11 cellular contexts compared by ENCODE assay signal in the genomic region with DNA sequence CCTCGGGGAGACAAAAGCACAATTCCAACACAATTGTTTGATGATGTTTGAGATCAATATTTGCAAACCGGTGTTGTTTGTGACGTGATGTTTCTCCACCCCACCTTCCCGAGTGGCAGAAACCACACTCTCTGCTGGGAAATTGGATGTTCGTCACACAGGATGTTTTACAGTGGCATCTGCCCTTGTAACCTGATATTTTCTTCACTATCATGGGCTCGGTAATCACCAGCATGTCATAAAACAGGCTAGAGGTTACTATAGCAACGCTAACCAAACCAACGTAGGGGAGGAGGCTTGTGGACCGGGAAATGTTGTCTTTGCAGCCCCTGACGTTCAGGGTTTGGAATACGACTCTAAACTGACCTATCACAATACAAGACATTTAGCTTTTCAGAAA.
DNase-seq lines count a peak whose midpoint lies in the region; ATAC-seq, FAIRE-seq and TF ChIP-seq lines count a peak whose summit lies in the region.
"Had no signal": no experiment of that assay in that cellular context is flagged by ENCODE, and none has a peak within 500 bp of the region (broad histone marks: within the 10 kb centered on the region; RNA-seq: fewer than 3 reads in every experiment).

No MANE protein-coding gene starts in this region.

- no peak overlapping the region for H3K9ac ChIP-seq in colonic mucosa (ENCODE audit: low read depth in 2 of 2, low read length in 2 of 2)

- H3K36me3 ChIP-seq in colonic mucosa, result no peaks in the 10 kb centered on the region
- H3K36me3 ChIP-seq: heart right ventricle had no signal

- TF ChIP-seq CTCF in colonic mucosa (IDR thresholded peaks at IDR 0.05) (no peak), progenitor cell of endocrine pancreas (IDR thresholded peaks at IDR 0.05; ENCODE audit: unreplicated experiment) (no peak), D721Med (IDR thresholded peaks at IDR 0.05; ENCODE audit: insufficient read depth, missing control alignments) (no peak)

- peak overlapping the region; percentile 47 for H3K4me3 Mint-ChIP-seq in progenitor cell of endocrine pancreas (ENCODE audit: low read depth)
- no peak overlapping the region for H3K4me3 Mint-ChIP-seq in stimulated activated memory B cell treated with anti-CD40 and anti-IgM and Interleukin-4, amounts not matched to agents 10 μg/mL and 1 μg/mL and 100 μg/mL, for 72 hours
- no peak overlapping the region for H3K4me3 Mint-ChIP-seq in activated T-helper 1 cell treated with anti-CD3 and anti-CD28 coated beads, Interleukin-12 subunit alpha, Interleukin-12 subunit beta, Interleukin-2, Interleukin-4 antibody, amounts not matched to agents 30 ng/mL and 10 ng/mL and 1 ng/mL, durations not matched to agents 14 hours and 24 hours and 36 hours

- H3K4me1 Mint-ChIP-seq in progenitor cell of endocrine pancreas (ENCODE audit: low read depth), result peaks cover 10% of the 10 kb centered on the region
- H3K4me1 Mint-ChIP-seq in stimulated activated memory B cell treated with anti-CD40 and anti-IgM and Interleukin-4, amounts not matched to agents 10 μg/mL and 1 μg/mL and 100 μg/mL, for 72 hours, result no peaks in the 10 kb centered on the region
- no peaks in the 10 kb centered on the region for H3K4me1 Mint-ChIP-seq in activated T-helper 1 cell treated with anti-CD3 and anti-CD28 coated beads, Interleukin-12 subunit alpha, Interleukin-12 subunit beta, Interleukin-2, Interleukin-4 antibody, amounts not matched to agents 30 ng/mL and 10 ng/mL and 1 ng/mL, durations not matched to agents 14 hours and 24 hours and 36 hours (ENCODE audit: low read depth)

- no peak overlapping the region for H3K4me3 ChIP-seq in colonic mucosa
- H3K4me3 ChIP-seq: heart right ventricle had no signal

- H3K27ac Mint-ChIP-seq in progenitor cell of endocrine pancreas, result no peak overlapping the region
- H3K27ac Mint-ChIP-seq in stimulated activated memory B cell treated with anti-CD40 and anti-IgM and Interleukin-4, amounts not matched to agents 10 μg/mL and 1 μg/mL and 100 μg/mL, for 72 hours, result no peak overlapping the region
- H3K27ac Mint-ChIP-seq in activated T-helper 1 cell treated with anti-CD3 and anti-CD28 coated beads, Interleukin-12 subunit alpha, Interleukin-12 subunit beta, Interleukin-2, Interleukin-4 antibody, amounts not matched to agents 30 ng/mL and 10 ng/mL and 1 ng/mL, durations not matched to agents 14 hours and 24 hours and 36 hours, result no peak overlapping the region

- no peak for FAIRE-seq in D721Med (lab: Jason Lieb, UNC)

- H3K36me3 Mint-ChIP-seq in progenitor cell of endocrine pancreas (ENCODE audit: insufficient read depth), result no peaks in the 10 kb centered on the region
- no peaks in the 10 kb centered on the region for H3K36me3 Mint-ChIP-seq in stimulated activated memory B cell treated with anti-CD40 and anti-IgM and Interleukin-4, amounts not matched to agents 10 μg/mL and 1 μg/mL and 100 μg/mL, for 72 hours
- H3K36me3 Mint-ChIP-seq in activated T-helper 1 cell treated with anti-CD3 and anti-CD28 coated beads, Interleukin-12 subunit alpha, Interleukin-12 subunit beta, Interleukin-2, Interleukin-4 antibody, amounts not matched to agents 30 ng/mL and 10 ng/mL and 1 ng/mL, durations not matched to agents 14 hours and 24 hours and 36 hours (ENCODE audit: low read depth), result no peaks in the 10 kb centered on the region

- no peak for ATAC-seq in stimulated activated memory B cell treated with anti-CD40 and anti-IgM and Interleukin-4, amounts not matched to agents 10 μg/mL and 1 μg/mL and 100 μg/mL, for 72 hours
- ATAC-seq: activated CD4-positive, CD25-positive, alpha-beta regulatory T cell treated with anti-CD3 and anti-CD28 coated beads, Interleukin-2, amount 50 U/mL, for 24 hours had no signal

- H3K9me3 Mint-ChIP-seq in progenitor cell of endocrine pancreas (ENCODE audit: low read depth), result no peaks in the 10 kb centered on the region
- no peaks in the 10 kb centered on the region for H3K9me3 Mint-ChIP-seq in stimulated activated memory B cell treated with anti-CD40 and anti-IgM and Interleukin-4, amounts not matched to agents 10 μg/mL and 1 μg/mL and 100 μg/mL, for 72 hours
- H3K9me3 Mint-ChIP-seq in activated T-helper 1 cell treated with anti-CD3 and anti-CD28 coated beads, Interleukin-12 subunit alpha, Interleukin-12 subunit beta, Interleukin-2, Interleukin-4 antibody, amounts not matched to agents 30 ng/mL and 10 ng/mL and 1 ng/mL, durations not matched to agents 14 hours and 24 hours and 36 hours, result no peaks in the 10 kb centered on the region

- H3K4me1 ChIP-seq in colonic mucosa, result no peaks in the 10 kb centered on the region

- DNase-seq in HCEC 1CT (peak; percentile 49), NCI-H345 (lab: John Stamatoyannopoulos, UW) (peak; percentile 65), colonic mucosa (no peak), progenitor cell of endocrine pancreas (ENCODE audit: low spot score, unreplicated experiment) (no peak), D721Med (ENCODE audit: insufficient read length, low spot score) (no peak), cardiac septum (ENCODE audit: low spot score) (no peak)
- DNase-seq in activated T-helper 1 cell treated with anti-CD3 and anti-CD28 coated beads, Interleukin-12 subunit alpha, Interleukin-12 subunit beta, Interleukin-2, Interleukin-4 antibody, amounts not matched to agents 30 ng/mL and 10 ng/mL and 1 ng/mL, durations not matched to agents 14 hours and 24 hours and 36 hours (ENCODE audit: low spot score), result no peak
- DNase-seq: heart right ventricle, posterior cingulate gyrus had no signal

- no peaks in the 10 kb centered on the region for H3K9me3 ChIP-seq in colonic mucosa
- H3K9me3 ChIP-seq: heart right ventricle had no signal

- H3K27me3 ChIP-seq in colonic mucosa, result no peaks in the 10 kb centered on the region

- intact Hi-C loops in colonic mucosa (cut with DNase I) (loop anchor here (10.0 kb wide), 1 partner anchor 453 kb away; a partner anchor contains a TSS), cardiac septum (cut with DNase I) (loop anchor here (5.0 kb wide), 1 partner anchor 185 kb away; no protein-coding TSS in a partner anchor)
- intact Hi-C loops in activated T-helper 1 cell treated with anti-CD3 and anti-CD28 coated beads, Interleukin-12 subunit alpha, Interleukin-12 subunit beta, Interleukin-2, Interleukin-4 antibody, amounts not matched to agents 30 ng/mL and 10 ng/mL and 1 ng/mL, durations not matched to agents 14 hours and 24 hours and 36 hours (cut with micrococcal nuclease), result no loop called here

- H3K27me3 Mint-ChIP-seq in progenitor cell of endocrine pancreas, result no peaks in the 10 kb centered on the region
- H3K27me3 Mint-ChIP-seq in stimulated activated memory B cell treated with anti-CD40 and anti-IgM and Interleukin-4, amounts not matched to agents 10 μg/mL and 1 μg/mL and 100 μg/mL, for 72 hours, result no peaks in the 10 kb centered on the region
- no peaks in the 10 kb centered on the region for H3K27me3 Mint-ChIP-seq in activated T-helper 1 cell treated with anti-CD3 and anti-CD28 coated beads, Interleukin-12 subunit alpha, Interleukin-12 subunit beta, Interleukin-2, Interleukin-4 antibody, amounts not matched to agents 30 ng/mL and 10 ng/mL and 1 ng/mL, durations not matched to agents 14 hours and 24 hours and 36 hours (ENCODE audit: insufficient read depth)

- H3K27ac ChIP-seq in colonic mucosa, result peak overlapping the region; percentile 29
- H3K27ac ChIP-seq: heart right ventricle had no signal

Comparison
In these comparisons a context has a peak if more than half of its experiments do, and no peak if none do; other contexts are left out.
1. DNase-seq: peak in HCEC 1CT (single experiment) and NCI-H345 (single experiment); none in colonic mucosa (single experiment), progenitor cell of endocrine pancreas (single experiment), D721Med (single experiment), cardiac septum (single experiment) and activated T-helper 1 cell treated with anti-CD3 and anti-CD28 coated beads, Interleukin-12 subunit alpha, Interleukin-12 subunit beta, Interleukin-2, Interleukin-4 antibody, amounts not matched to agents 30 ng/mL and 10 ng/mL and 1 ng/mL, durations not matched to agents 14 hours and 24 hours and 36 hours (single experiment).